In the genomic region with DNA sequence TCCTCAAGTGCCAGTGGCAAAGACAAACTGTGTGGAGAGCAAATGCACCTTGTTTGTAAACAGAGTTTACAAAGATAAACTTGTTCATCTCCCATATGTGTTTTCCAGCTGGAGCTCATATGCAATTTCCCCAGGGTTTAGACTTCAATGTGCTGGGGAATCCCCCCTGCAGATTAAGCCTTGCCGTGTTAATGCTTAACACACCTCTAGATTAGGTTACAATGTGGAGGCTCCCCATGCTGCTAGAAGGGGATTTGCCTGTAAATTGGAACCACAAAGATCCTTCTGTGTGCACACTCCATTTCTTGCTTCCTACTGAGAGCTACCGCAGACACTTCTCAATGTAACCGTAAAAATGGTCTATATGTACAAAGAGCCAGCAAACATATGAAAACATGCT, we compare ENCODE assay signal across 28 cellular contexts.
"Had no signal": no experiment of that assay in that cellular context is flagged by ENCODE, and none has a peak within 500 bp of the region (broad histone marks: within the 10 kb centered on the region; RNA-seq: fewer than 3 reads in every experiment).

No MANE protein-coding gene starts in this region.

- H3K36me3 ChIP-seq: left lung, lower lobe of right lung, ovary, right atrium auricular region, right lobe of liver, thyroid gland, transverse colon, upper lobe of left lung, vagina had no signal

- H3K4me3 ChIP-seq: left lung, lower lobe of right lung, ovary, right atrium auricular region, right lobe of liver, smooth muscle cell, testis, thyroid gland, transverse colon, upper lobe of left lung, vagina had no signal

- DNase-seq: hypothalamus; immature natural killer cell; kidney; left colon; left lung; lower lobe of right lung; mammary epithelial cell; mesenchymal stem cell; naive B cell; natural killer cell; nephron progenitor cell; ovary; right lobe of liver; stimulated activated CD4-positive, alpha-beta T cell treated with anti-CD3 and anti-CD28 coated beads, Interleukin-1b, Interleukin-23, amount 100 ng/mL, for 48 hours; stimulated activated CD4-positive, alpha-beta T cell treated with anti-CD3 and anti-CD28 coated beads, Interleukin-2, amount 100 ng/mL, for 48 hours; stimulated activated CD4-positive, alpha-beta T cell treated with anti-CD3 and anti-CD28 coated beads, Interleukin-4, amount 100 ng/mL, for 4 hours; stimulated activated CD8-positive, alpha-beta memory T cell treated with anti-CD3 and anti-CD28 coated beads, Interleukin-4, amount 100 ng/mL, for 48 hours; stimulated activated naive CD4-positive, alpha-beta T cell treated with Interleukin-2 at 50 U/mL for 16 hours; stimulated activated naive CD8-positive, alpha-beta T cell treated with anti-CD3 and anti-CD28 coated beads, Interleukin-15, amount 100 ng/mL, for 72 hours; testis; thyroid gland; transverse colon; upper lobe of left lung had no signal

- H3K27me3 ChIP-seq: left lung, ovary, right atrium auricular region, right lobe of liver, testis, thyroid gland, transverse colon, upper lobe of left lung, vagina had no signal

- H3K4me1 ChIP-seq: left lung, lower lobe of right lung, right atrium auricular region, right lobe of liver, testis, thyroid gland, transverse colon, upper lobe of left lung, vagina had no signal

- H3K4me2 ChIP-seq: smooth muscle cell had no signal

- H3K27ac ChIP-seq: left lung, lower lobe of right lung, ovary, right atrium auricular region, right lobe of liver, testis, thyroid gland, transverse colon, upper lobe of left lung, vagina had no signal

- FAIRE-seq: islet of Langerhans, kidney had no signal

- H3K9me3 ChIP-seq: lower lobe of right lung, ovary, right lobe of liver, testis, thyroid gland, transverse colon, vagina had no signal

- ATAC-seq: left colon; left lung; lower lobe of right lung; natural killer cell; right lobe of liver; stimulated activated memory B cell treated with anti-CD40 and anti-IgM and Interleukin-4, amounts not matched to agents 10 μg/mL and 1 μg/mL and 100 μg/mL, for 72 hours; stimulated activated naive CD8-positive, alpha-beta T cell treated with anti-CD3 and anti-CD28 coated beads, Interleukin-15, amount 100 ng/mL, for 72 hours had no signal
